In genomic region chr17:72122002-72122310, GRCh38 we compare ENCODE assay signal across 8 cellular contexts. TPM values are rescaled to one million over a fixed set of nuclear protein-coding genes. Genes with fewer than 3 reads are reported as not detected.
DNase-seq lines count a peak whose midpoint lies in the region; ATAC-seq and TF ChIP-seq lines count a peak whose summit lies in the region.

No MANE protein-coding gene starts in this region.

- TF ChIP-seq CTCF in cardiac fibroblast (IDR thresholded peaks at IDR 0.05; ENCODE audit: low read depth, low read length) = no peak

- H3K4me3 ChIP-seq in cardiac fibroblast (replicated peaks in 1 of 2; ENCODE audit: low read depth in 2 of 2, low read length in 2 of 2) = peak overlapping the region; percentile 53 to 79
- peak overlapping the region; percentile 97 for H3K4me3 ChIP-seq in mesodermal cell (ENCODE audit: extremely low read depth, insufficient read depth, low read length, poor library complexity, severe bottlenecking)

- H3K9me3 ChIP-seq in mesodermal cell (ENCODE audit: control insufficient read depth, low read length) = no peaks in the 10 kb centered on the region

- peaks cover 35% of the 10 kb centered on the region for H3K4me1 ChIP-seq in mesodermal cell (ENCODE audit: control insufficient read depth, insufficient read depth, low read length, poor library complexity, severe bottlenecking)

- peaks cover 28% of the 10 kb centered on the region for H3K36me3 ChIP-seq in mesodermal cell (ENCODE audit: control insufficient read depth, insufficient read depth, low read length)

- WGBS in mesodermal cell (ENCODE audit: insufficient coverage in 2 of 2), 2 experiments = 0% methylated on average over 1 to 3 of the region's 14 CpGs

- ATAC-seq in HG02623 (IDR thresholded peaks at IDR 0.05; ENCODE audit: unreplicated experiment) (peak; percentile 10), GM21786 (IDR thresholded peaks at IDR 0.05; ENCODE audit: unreplicated experiment) (no peak), HG02938 (IDR thresholded peaks at IDR 0.05; ENCODE audit: unreplicated experiment) (no peak)

- H3K27ac ChIP-seq in mesodermal cell (ENCODE audit: low read depth, low read length, severe bottlenecking) = no peak overlapping the region

- DNase-seq in AG08396 (ENCODE audit: low spot score) (peak; percentile 70), cardiac fibroblast (ENCODE audit: low read depth in 2 of 2) (peak in 1 of 2 donors; percentile 57), NCI-H345 treated with DMSO at 0.1 percent for 48 hours (lab: John Stamatoyannopoulos, UW; ENCODE audit: unreplicated experiment) (no peak), NCI-H446 treated with DMSO at 0.1 percent for 48 hours (lab: John Stamatoyannopoulos, UW) (no peak)

RNA-seq across cellular contexts. Expression of gene SOX9, which starts 1.1 kb away (rescaled TPM):
- polyA plus RNA-seq in mesodermal cell (2013, experiment 1 of 2) = 55.4 TPM
- polyA plus RNA-seq in mesodermal cell (2013, experiment 2 of 2) = 37.4 TPM
